2 cellular contexts compared by ENCODE assay signal in the genomic region with DNA sequence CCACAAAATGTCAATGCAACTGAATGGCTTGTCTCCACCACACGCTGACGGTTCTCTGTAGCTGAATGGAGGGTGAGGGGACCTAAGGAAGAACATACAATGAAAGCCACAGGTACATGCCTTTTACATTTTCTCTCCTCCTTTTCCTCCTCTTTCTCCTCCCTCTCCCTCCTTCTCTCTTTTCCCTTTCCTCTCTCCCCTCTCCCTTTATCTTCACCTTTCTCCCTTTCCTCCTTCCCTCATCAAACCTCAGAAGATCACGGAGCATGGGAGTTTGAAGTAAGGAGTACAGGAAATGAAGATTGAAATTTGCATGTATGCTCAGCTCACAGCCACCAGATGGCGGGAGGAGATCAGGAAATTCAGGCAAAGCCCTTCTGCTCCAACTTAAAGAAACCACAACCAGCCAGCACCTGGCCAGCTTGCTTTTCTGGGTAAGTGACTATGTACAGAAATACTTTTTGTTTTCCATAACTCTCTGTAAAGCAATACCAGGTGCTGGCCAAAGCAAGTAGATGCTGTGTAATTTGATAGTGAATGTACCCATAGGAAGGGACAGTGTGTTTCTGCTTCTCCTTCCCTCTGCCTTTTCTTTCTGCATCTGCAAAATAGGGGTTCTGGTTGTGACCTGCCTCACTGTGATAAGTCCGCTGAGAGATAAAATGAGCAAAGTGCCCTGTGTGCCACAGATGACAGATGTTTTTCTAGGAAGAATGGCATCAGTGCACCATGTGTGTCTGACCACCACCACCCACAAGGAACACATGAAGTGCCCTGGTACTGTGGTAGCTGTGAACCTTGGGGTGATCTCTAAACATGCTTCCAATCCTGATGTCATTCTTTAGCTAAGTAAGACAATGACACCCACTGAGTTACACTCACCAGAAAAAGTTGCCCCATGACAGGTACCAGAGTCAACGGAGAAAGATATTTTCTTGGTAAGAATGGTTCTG.
A peak's percentile ranks its signal among the peaks of the same experiment; 100 is the strongest.
TF ChIP-seq lines count a peak whose summit lies in the region.

No MANE protein-coding gene starts in this region.

TF ChIP-seq in GM23338, 12 proteins besides CTCF, POLR2A, EP300 and RAD21 (continues in another document):
- TF ChIP-seq ZNF331 (CRISPR knock-in tag; IDR thresholded peaks at IDR 0.05; ENCODE audit: low read depth) (no peak), JUNB (IDR thresholded peaks at IDR 0.05; ENCODE audit: unreplicated experiment) (no peak), STAT1 (IDR thresholded peaks at IDR 0.05; ENCODE audit: unreplicated experiment) (no peak), REST (IDR thresholded peaks at IDR 0.05; ENCODE audit: unreplicated experiment) (no peak), CREB1 (CRISPR knock-in tag; IDR thresholded peaks at IDR 0.05; ENCODE audit: low read depth) (no peak), EZH2phosphoT487 (IDR thresholded peaks at IDR 0.05; ENCODE audit: unreplicated experiment) (no peak), ZNF114 (CRISPR knock-in tag; IDR thresholded peaks at IDR 0.05) (no peak), EZH2 (IDR thresholded peaks at IDR 0.05; ENCODE audit: low read depth, unreplicated experiment) (no peak), NANOG (IDR thresholded peaks at IDR 0.05; ENCODE audit: borderline replicate concordance) (no peak), POLR2AphosphoS5 (IDR thresholded peaks at IDR 0.05; ENCODE audit: low read depth) (no peak)
- TF ChIP-seq, protein P1, sequence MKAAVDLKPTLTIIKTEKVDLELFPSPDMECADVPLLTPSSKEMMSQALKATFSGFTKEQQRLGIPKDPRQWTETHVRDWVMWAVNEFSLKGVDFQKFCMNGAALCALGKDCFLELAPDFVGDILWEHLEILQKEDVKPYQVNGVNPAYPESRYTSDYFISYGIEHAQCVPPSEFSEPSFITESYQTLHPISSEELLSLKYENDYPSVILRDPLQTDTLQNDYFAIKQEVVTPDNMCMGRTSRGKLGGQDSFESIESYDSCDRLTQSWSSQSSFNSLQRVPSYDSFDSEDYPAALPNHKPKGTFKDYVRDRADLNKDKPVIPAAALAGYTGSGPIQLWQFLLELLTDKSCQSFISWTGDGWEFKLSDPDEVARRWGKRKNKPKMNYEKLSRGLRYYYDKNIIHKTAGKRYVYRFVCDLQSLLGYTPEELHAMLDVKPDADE (IDR thresholded peaks at IDR 0.05): no peak

TF ChIP-seq in GM12878, 131 proteins besides CTCF, POLR2A, EP300 and RAD21:
- TF ChIP-seq CBFB (IDR thresholded peaks at IDR 0.05; ENCODE audit: low read depth) (no peak), MLLT1 (IDR thresholded peaks at IDR 0.05) (0 out of 2 replicates have a peak, but pooled peaks have one; percentile 31), RUNX3 (IDR thresholded peaks at IDR 0.05; ENCODE audit: low read length) (peak; percentile 82), SMC3 (IDR thresholded peaks at IDR 0.05; ENCODE audit: borderline replicate concordance, low read length) (peak; percentile 99), TCF12 (IDR thresholded peaks at IDR 0.05; ENCODE audit: low read depth, low read length) (0 out of 2 replicates have a peak, but pooled peaks have one; percentile 25), ZBED1 (IDR thresholded peaks at IDR 0.05; ENCODE audit: borderline replicate concordance) (no peak), KAT2A (conservative IDR thresholded peaks at IDR 0.05; ENCODE audit: control insufficient read depth, low read depth, low read length) (no peak), POU2F2 (IDR thresholded peaks at IDR 0.05; ENCODE audit: borderline replicate concordance, low read depth, low read length) (peak; percentile 95), MTA2 (IDR thresholded peaks at IDR 0.05; ENCODE audit: low read depth) (no peak), PML (IDR thresholded peaks at IDR 0.05; ENCODE audit: low read length) (no peak), YY1 (IDR thresholded peaks at IDR 0.05; ENCODE audit: low read depth, low read length) (peak; percentile 63; the same call in 1 of the 2 replicates)
